In genomic region chr19:45769821-45770191, GRCh38 we compare ENCODE assay signal across 1 cellular context.
TF ChIP-seq lines count a peak whose summit lies in the region.

No MANE protein-coding gene starts in this region.

TF ChIP-seq in SK-N-SH treated with all-trans-retinoic acid at 6 μM for 48 hours, 23 proteins besides CTCF, POLR2A, EP300 and RAD21 (continued from another document):
- TF ChIP-seq TSHZ2 (CRISPR knock-in tag; IDR thresholded peaks at IDR 0.05) (no peak), CREB5 (CRISPR knock-in tag; IDR thresholded peaks at IDR 0.05; ENCODE audit: low read depth) (no peak), CSRNP3 (CRISPR knock-in tag; IDR thresholded peaks at IDR 0.05) (no peak), ZNF565 (CRISPR knock-in tag; conservative IDR thresholded peaks at IDR 0.05; ENCODE audit: low read depth) (no peak), CSDC2 (CRISPR knock-in tag; IDR thresholded peaks at IDR 0.05) (no peak)
